In genomic region chr2:3779650-3780049, GRCh38 we compare ENCODE assay signal across 23 cellular contexts.
DNase-seq lines count a peak whose midpoint lies in the region; ATAC-seq and TF ChIP-seq lines count a peak whose summit lies in the region.
"Had no signal": no experiment of that assay in that cellular context is flagged by ENCODE, and none has a peak within 500 bp of the region (broad histone marks: within the 10 kb centered on the region; RNA-seq: fewer than 3 reads in every experiment).

No MANE protein-coding gene starts in this region.

- H3K4me3 Mint-ChIP-seq in nephron progenitor cell: no peak overlapping the region
- no peak overlapping the region for H3K4me3 Mint-ChIP-seq in activated CD4-positive, alpha-beta memory T cell treated with anti-CD3 and anti-CD28 coated beads, Interleukin-2, amount 10 ng/mL, durations not matched to agents 7 days and 5 days
- H3K4me3 Mint-ChIP-seq: activated naive CD8-positive, alpha-beta T cell treated with anti-CD3 and anti-CD28 coated beads, Interleukin-2, amount 50 U/mL, for 24 hours had no signal

- H3K36me3 ChIP-seq in BLaER1 treated with 17β-estradiol and CSF1 and Interleukin-3, amounts not matched to agents 10 nM and 100 nM: no peaks in the 10 kb centered on the region
- H3K36me3 ChIP-seq in Panc1 (ENCODE audit: control insufficient read depth, insufficient read depth, low read length): no peaks in the 10 kb centered on the region
- H3K36me3 ChIP-seq: gastroesophageal sphincter, MG63, vagina had no signal

- H3K4me2 ChIP-seq in BLaER1 treated with 17β-estradiol and CSF1 and Interleukin-3, amounts not matched to agents 10 nM and 100 nM: peak overlapping the region; percentile 65 to 88 (median 78)

- no peaks in the 10 kb centered on the region for H3K36me3 Mint-ChIP-seq in nephron progenitor cell (ENCODE audit: low read depth)
- no peaks in the 10 kb centered on the region for H3K36me3 Mint-ChIP-seq in activated CD4-positive, alpha-beta memory T cell treated with anti-CD3 and anti-CD28 coated beads, Interleukin-2, amount 10 ng/mL, durations not matched to agents 7 days and 5 days (ENCODE audit: low read depth)

- peaks cover 0 to 10% (median 0%) of the 10 kb centered on the region in 11 experiments; a peak in 3 of 22 replicates for H3K27me3 ChIP-seq in BLaER1 treated with 17β-estradiol and CSF1 and Interleukin-3, amounts not matched to agents 10 nM and 100 nM
- H3K27me3 ChIP-seq in Panc1 (ENCODE audit: control insufficient read depth, insufficient read depth, low read length): peaks cover 4% of the 10 kb centered on the region
- H3K27me3 ChIP-seq: vagina had no signal

- DNase-seq in NCI-H748 (lab: John Stamatoyannopoulos, UW; ENCODE audit: unreplicated experiment) (peak; percentile 16), NCI-H748 treated with DMSO at 0.1 percent for 48 hours (lab: John Stamatoyannopoulos, UW) (no peak), Panc1 (ENCODE audit: low read depth, low spot score) (no peak), nephron progenitor cell (peak; percentile 17), RKO (ENCODE audit: low spot score) (no peak), ACHN (no peak)
- DNase-seq in activated CD4-positive, alpha-beta memory T cell treated with anti-CD3 and anti-CD28 coated beads, Interleukin-2, amount 10 ng/mL, durations not matched to agents 7 days and 5 days: no peak
- DNase-seq: activated CD4-positive, alpha-beta T cell treated with anti-CD3 and anti-CD28 coated beads for 1 hour; activated gamma-delta T cell; activated naive CD8-positive, alpha-beta T cell treated with anti-CD3 and anti-CD28 coated beads, Interleukin-2, amount 50 U/mL, for 24 hours; H7; hippocampal formation; left colon; mesendoderm; MG63; NCI-H1436; NCI-H524 treated with DMSO at 0.1 percent for 48 hours; occipital lobe; stimulated activated naive CD8-positive, alpha-beta T cell treated with anti-CD3 and anti-CD28 coated beads, Interleukin-15, amount 100 ng/mL, for 72 hours had no signal

- H3K9ac ChIP-seq in BLaER1 treated with 17β-estradiol and CSF1 and Interleukin-3, amounts not matched to agents 10 nM and 100 nM: peak overlapping the region in 5 of 11 experiments; percentile 5 to 75 (median 73); a peak in 8 of 22 replicates

- peaks cover 15% of the 10 kb centered on the region for H3K27me3 Mint-ChIP-seq in nephron progenitor cell (ENCODE audit: low read depth, poor library complexity)
- peaks cover 12% of the 10 kb centered on the region for H3K27me3 Mint-ChIP-seq in activated CD4-positive, alpha-beta memory T cell treated with anti-CD3 and anti-CD28 coated beads, Interleukin-2, amount 10 ng/mL, durations not matched to agents 7 days and 5 days

- POLR2A ChIA-PET in Panc1 (lab: Charles Lee): no interaction called here
- POLR2A ChIA-PET in activated CD4-positive, alpha-beta memory T cell treated with anti-CD3 and anti-CD28 coated beads, Interleukin-2, amount 10 ng/mL, durations not matched to agents 7 days and 5 days (lab: Charles Lee): no interaction called here

- H3K27ac ChIP-seq in BLaER1 treated with 17β-estradiol and CSF1 and Interleukin-3, amounts not matched to agents 10 nM and 100 nM: peak overlapping the region in 6 of 11 experiments; percentile 65 to 83 (median 78); a peak in 10 of 22 replicates
- H3K27ac ChIP-seq in Panc1 (ENCODE audit: low read length): no peak overlapping the region
- H3K27ac ChIP-seq: gastroesophageal sphincter, SK-N-MC, vagina had no signal

- no peak for TF ChIP-seq CTCF in Panc1 (IDR thresholded peaks at IDR 0.05)
- no peak for TF ChIP-seq CTCF in nephron progenitor cell (IDR thresholded peaks at IDR 0.05)

- H3K27ac Mint-ChIP-seq in nephron progenitor cell: peak overlapping the region; percentile 32
- H3K27ac Mint-ChIP-seq in activated CD4-positive, alpha-beta memory T cell treated with anti-CD3 and anti-CD28 coated beads, Interleukin-2, amount 10 ng/mL, durations not matched to agents 7 days and 5 days: no peak overlapping the region
- H3K27ac Mint-ChIP-seq: activated naive CD8-positive, alpha-beta T cell treated with anti-CD3 and anti-CD28 coated beads, Interleukin-2, amount 50 U/mL, for 24 hours; stimulated activated naive CD8-positive, alpha-beta T cell treated with anti-CD3 and anti-CD28 coated beads, Interleukin-15, amount 100 ng/mL, for 72 hours had no signal

- CTCF ChIA-PET in Panc1 (lab: Charles Lee): no interaction called here
- CTCF ChIA-PET in activated CD4-positive, alpha-beta memory T cell treated with anti-CD3 and anti-CD28 coated beads, Interleukin-2, amount 10 ng/mL, durations not matched to agents 7 days and 5 days (lab: Charles Lee): interaction anchor here (1.5 kb wide), 1 partner anchor 52 kb away, joined by 5 read pairs; no protein-coding TSS in a partner anchor

- no peaks in the 10 kb centered on the region for H4K20me1 ChIP-seq in BLaER1 treated with 17β-estradiol and CSF1 and Interleukin-3, amounts not matched to agents 10 nM and 100 nM

- no peaks in the 10 kb centered on the region for H3K9me3 Mint-ChIP-seq in nephron progenitor cell
- H3K9me3 Mint-ChIP-seq in activated CD4-positive, alpha-beta memory T cell treated with anti-CD3 and anti-CD28 coated beads, Interleukin-2, amount 10 ng/mL, durations not matched to agents 7 days and 5 days: no peaks in the 10 kb centered on the region
- H3K9me3 Mint-ChIP-seq: activated naive CD8-positive, alpha-beta T cell treated with anti-CD3 and anti-CD28 coated beads, Interleukin-2, amount 50 U/mL, for 24 hours; stimulated activated naive CD8-positive, alpha-beta T cell treated with anti-CD3 and anti-CD28 coated beads, Interleukin-15, amount 100 ng/mL, for 72 hours had no signal

- H3K4me3 ChIP-seq in BLaER1 treated with 17β-estradiol and CSF1 and Interleukin-3, amounts not matched to agents 10 nM and 100 nM: peak overlapping the region in 2 of 10 experiments; percentile 43 to 49; a peak in 1 of 20 replicates
- no peak overlapping the region for H3K4me3 ChIP-seq in Panc1 (ENCODE audit: low read depth in 2 of 2, low read length in 2 of 2)
- H3K4me3 ChIP-seq: gastroesophageal sphincter, MG63, vagina had no signal

- peaks cover 5 to 47% (median 42%) of the 10 kb centered on the region in 10 experiments; a peak in 19 of 20 replicates for H3K4me1 ChIP-seq in BLaER1 treated with 17β-estradiol and CSF1 and Interleukin-3, amounts not matched to agents 10 nM and 100 nM
- 0 out of 2 replicates have a peak, but pooled peaks cover 4% of the 10 kb centered on the region for H3K4me1 ChIP-seq in Panc1 (ENCODE audit: control insufficient read depth, insufficient read depth, low read length)
- H3K4me1 ChIP-seq: gastroesophageal sphincter, vagina had no signal

- peaks cover 15 to 40% (median 31%) of the 10 kb centered on the region in 11 experiments for H3K9me3 ChIP-seq in BLaER1 treated with 17β-estradiol and CSF1 and Interleukin-3, amounts not matched to agents 10 nM and 100 nM (replicated peaks in 1 of 11)
- H3K9me3 ChIP-seq in Panc1 (ENCODE audit: control insufficient read depth, insufficient read depth, low read depth, low read length): no peaks in the 10 kb centered on the region
- H3K9me3 ChIP-seq: gastroesophageal sphincter, MG63, vagina had no signal

- H3K4me1 Mint-ChIP-seq in nephron progenitor cell: peaks cover 29% of the 10 kb centered on the region
- H3K4me1 Mint-ChIP-seq in activated CD4-positive, alpha-beta memory T cell treated with anti-CD3 and anti-CD28 coated beads, Interleukin-2, amount 10 ng/mL, durations not matched to agents 7 days and 5 days: peaks cover 13% of the 10 kb centered on the region

- intact Hi-C loops in Panc1 (cut with micrococcal nuclease; ENCODE audit: unreplicated experiment): loop anchor here (5.0 kb wide), 1 partner anchor 42 kb away; no protein-coding TSS in a partner anchor

- BruUV-seq in Panc1 (replicated peaks; lab: Mats Ljungman, UMichigan): no TSS peak

- in situ Hi-C loops in Panc1 (cut with HindIII; ENCODE audit: low pct_unique_long_range_greater_than_20kb, low sequenced_read_pairs): no loop called here
- in situ Hi-C loops in ACHN (cut with HindIII; ENCODE audit: low pct_ligation_motif_present, low pct_unique_long_range_greater_than_20kb, low sequenced_read_pairs): no loop called here

- peak; percentile 33; the same call in 1 of the 2 replicates for ATAC-seq in Panc1
- ATAC-seq: activated naive CD8-positive, alpha-beta T cell treated with anti-CD3 and anti-CD28 coated beads, Interleukin-2, amount 50 U/mL, for 24 hours; gastroesophageal sphincter; left colon had no signal

Comparison
In these comparisons a context has a peak if more than half of its experiments do, and no peak if none do; other contexts are left out.
1. DNase-seq: peak in NCI-H748 (single experiment) and nephron progenitor cell (single experiment); none in NCI-H748 treated with DMSO at 0.1 percent for 48 hours (single experiment), Panc1 (single experiment), RKO (single experiment), activated CD4-positive, alpha-beta memory T cell treated with anti-CD3 and anti-CD28 coated beads, Interleukin-2, amount 10 ng/mL, durations not matched to agents 7 days and 5 days (single experiment) and ACHN (single experiment).